8 cellular contexts compared by ENCODE assay signal in genomic region chr11:16945671-16946469, GRCh38.
A peak's percentile ranks its signal among the peaks of the same experiment; 100 is the strongest.
DNase-seq lines count a peak whose midpoint lies in the region; ATAC-seq and TF ChIP-seq lines count a peak whose summit lies in the region.

No MANE protein-coding gene starts in this region.

- intact Hi-C loops in mammary epithelial cell (cut with micrococcal nuclease), result loop anchor here (1.0 to 10.0 kb wide), 6 partner anchors 117 to 558 kb away; partner anchors contain the start of genes KCNJ11, PIK3C2A and RPS13

- TF ChIP-seq RAD21 in Ishikawa (IDR thresholded peaks at IDR 0.05; ENCODE audit: low read depth), result peak; percentile 95

- no peak overlapping the region for H3K27ac ChIP-seq in RWPE2 (ENCODE audit: poor library complexity, severe bottlenecking)
- H3K27ac ChIP-seq in mammary epithelial cell (ENCODE audit: insufficient read depth, low read depth, low read length), result no peak overlapping the region

- 16% methylated on average over 8 of the region's 9 CpGs for WGBS in mammary epithelial cell (ENCODE audit: low coverage, missing lambda C conversion rate)

- ATAC-seq in GM21825 (IDR thresholded peaks at IDR 0.05; ENCODE audit: unreplicated experiment), result peak; percentile 84
- peak; percentile 96 for ATAC-seq in RWPE2 (ENCODE audit: low read depth)

- H3K4me2 ChIP-seq in mammary epithelial cell (ENCODE audit: insufficient read depth, low read depth, low read length), result peak overlapping the region; percentile 42

- H3K27me3 ChIP-seq in RWPE2 (ENCODE audit: insufficient read depth, poor library complexity, severe bottlenecking) (no peaks in the 10 kb centered on the region), mammary epithelial cell (ENCODE audit: insufficient read depth, low read length) (no peaks in the 10 kb centered on the region)

- peak; percentile 90 for TF ChIP-seq CTCF in RWPE2 (IDR thresholded peaks at IDR 0.05; ENCODE audit: poor library complexity, severe bottlenecking)
- peak; percentile 75 to 93 for TF ChIP-seq CTCF in mammary epithelial cell (conservative IDR thresholded peaks at IDR 0.05 in 1 of 2, IDR thresholded peaks at IDR 0.05 in 1 of 2; ENCODE audit: extremely low read depth in 1 of 2, insufficient read depth in 1 of 2, low read depth in 1 of 2, low read length in 2 of 2)

- H3K4me1 ChIP-seq in RWPE2 (ENCODE audit: insufficient read depth, poor library complexity, severe bottlenecking), result peaks cover 7% of the 10 kb centered on the region
- H3K4me1 ChIP-seq in mammary epithelial cell (ENCODE audit: insufficient read depth, low read length), result peaks cover 7% of the 10 kb centered on the region

- no peaks in the 10 kb centered on the region for H4K20me1 ChIP-seq in mammary epithelial cell (ENCODE audit: insufficient read depth, low read length)

- H3K4me3 ChIP-seq in RWPE2 (ENCODE audit: severe bottlenecking), result no peak overlapping the region
- H3K4me3 ChIP-seq in mammary epithelial cell (replicated peaks in 1 of 3; ENCODE audit: insufficient read depth in 1 of 3, low read depth in 2 of 3, low read length in 3 of 3), result no peak overlapping the region

- peak; percentile 29 for DNase-seq in activated naive CD4-positive, alpha-beta T cell treated with Interleukin-2 at 50 U/mL for 16 hours
- no peak for DNase-seq in activated naive CD4-positive, alpha-beta T cell treated with anti-CD3 and anti-CD28 coated beads, Interleukin-2, amount 50 U/mL, for 16 hours
- no peak for DNase-seq in RWPE2 (ENCODE audit: low spot score)
- peak; percentile 65 for DNase-seq in mammary epithelial cell
- DNase-seq in kidney glomerular epithelial cell (lab: John Stamatoyannopoulos, UW), result peak; percentile 74
- DNase-seq in stimulated activated CD8-positive, alpha-beta memory T cell treated with anti-CD3 and anti-CD28 coated beads, Interleukin-15, amount 100 ng/mL, for 4 hours (ENCODE audit: low read depth in 2 of 2), result peak; percentile 0 to 4

- H3K36me3 ChIP-seq in RWPE2 (ENCODE audit: low read depth) (no peaks in the 10 kb centered on the region), mammary epithelial cell (ENCODE audit: insufficient read depth, low read length) (no peaks in the 10 kb centered on the region)

- TF ChIP-seq EP300 in Ishikawa (IDR thresholded peaks at IDR 0.05; ENCODE audit: borderline replicate concordance), result no peak

- no TSS peak for BruUV-seq in mammary epithelial cell (replicated peaks; lab: Mats Ljungman, UMichigan)

- no peak overlapping the region for H3K9ac ChIP-seq in mammary epithelial cell (ENCODE audit: insufficient read depth, low read length)

- dilution Hi-C loops in mammary epithelial cell (cut with HindIII; ENCODE audit: low sequenced_read_pairs), result loop anchor here (5.0 kb wide), 3 partner anchors 36 to 121 kb away; partner anchors contain the start of gene PLEKHA7

- CTCF ChIA-PET in mammary epithelial cell (lab: Charles Lee; ENCODE audit: low non-redundant PET), result interaction anchor here (1.6 kb wide), 1 partner anchor 117 kb away, joined by 7 read pairs; no protein-coding TSS in a partner anchor

- in situ Hi-C loops in mammary epithelial cell (cut with MboI; ENCODE audit: low sequenced_read_pairs in 2 of 2), result loop anchor here (5.0 to 25.0 kb wide), 2 partner anchors 116 to 566 kb away; no protein-coding TSS in a partner anchor

- H3K9me3 ChIP-seq in RWPE2 (ENCODE audit: severe bottlenecking) (no peaks in the 10 kb centered on the region), mammary epithelial cell (replicated peaks; ENCODE audit: insufficient read depth, low read length) (no peaks in the 10 kb centered on the region)

- H2AFZ ChIP-seq in mammary epithelial cell (ENCODE audit: low read depth, low read length), result peak overlapping the region; percentile 87

- H3K79me2 ChIP-seq in mammary epithelial cell (ENCODE audit: insufficient read depth, low read length), result no peaks in the 10 kb centered on the region

TF ChIP-seq in Ishikawa, 13 proteins besides CTCF, POLR2A, EP300 and RAD21:
- TF ChIP-seq CEBPB (IDR thresholded peaks at IDR 0.05) (no peak), USF1 (IDR thresholded peaks at IDR 0.05) (no peak), ZBTB7A (IDR thresholded peaks at IDR 0.05; ENCODE audit: low read depth) (no peak), MAX (IDR thresholded peaks at IDR 0.05) (no peak), TCF12 (IDR thresholded peaks at IDR 0.05; ENCODE audit: low read depth) (no peak)

Comparison
In these comparisons a context has a peak if more than half of its experiments do, and no peak if none do; other contexts are left out.
1. DNase-seq: peak in activated naive CD4-positive, alpha-beta T cell treated with Interleukin-2 at 50 U/mL for 16 hours (single experiment), mammary epithelial cell (single experiment), kidney glomerular epithelial cell (single experiment) and stimulated activated CD8-positive, alpha-beta memory T cell treated with anti-CD3 and anti-CD28 coated beads, Interleukin-15, amount 100 ng/mL, for 4 hours (2 of 2); none in activated naive CD4-positive, alpha-beta T cell treated with anti-CD3 and anti-CD28 coated beads, Interleukin-2, amount 50 U/mL, for 16 hours (single experiment) and RWPE2 (single experiment).